15 cellular contexts compared by ENCODE assay signal in the genomic region with DNA sequence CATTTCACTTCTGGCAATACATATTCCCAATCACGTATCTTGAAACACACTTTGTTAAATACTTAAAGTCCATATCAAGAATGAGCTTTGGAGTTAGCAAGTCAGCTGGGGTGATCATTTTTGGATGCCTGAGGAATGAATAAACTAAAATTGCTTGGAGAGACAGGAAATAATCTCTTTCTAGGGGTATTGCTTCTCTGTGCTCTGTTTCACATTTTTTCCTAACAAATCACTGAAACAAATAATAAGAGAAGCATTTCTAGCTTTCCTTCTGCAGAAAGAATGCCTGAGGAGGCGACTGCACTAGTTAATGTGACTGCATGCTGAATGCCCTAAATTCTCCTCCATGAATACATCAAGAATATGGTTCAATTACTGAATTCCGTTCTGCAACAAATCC.
DNase-seq lines count a peak whose midpoint lies in the region; ATAC-seq lines count a peak whose summit lies in the region.
"Had no signal": no experiment of that assay in that cellular context is flagged by ENCODE, and none has a peak within 500 bp of the region (broad histone marks: within the 10 kb centered on the region; RNA-seq: fewer than 3 reads in every experiment).

No MANE protein-coding gene starts in this region.

- ATAC-seq in HG03354 (IDR thresholded peaks at IDR 0.05; ENCODE audit: poor library complexity, severe bottlenecking, unreplicated experiment): no peak
- ATAC-seq: activated T-helper 17 cell treated with anti-CD3 and anti-CD28 coated beads, Interleukin-2, amount 50 U/mL, for 72 hours had no signal

- DNase-seq in GM04504 (ENCODE audit: low read depth): peak; percentile 31
- peak; percentile 60 for DNase-seq in amniotic stem cell (lab: John Stamatoyannopoulos, UW)
- DNase-seq in fibroblast of peridontal ligament (ENCODE audit: extremely low read depth): peak; percentile 49
- DNase-seq in stromal cell of bone marrow (ENCODE audit: low read depth): peak; percentile 33
- DNase-seq in GM19240 (ENCODE audit: insufficient read length, low spot score): no peak
- DNase-seq in NCI-H2171 (lab: John Stamatoyannopoulos, UW): no peak
- no peak for DNase-seq in effector CD8-positive, alpha-beta T cell (lab: John Stamatoyannopoulos, UW)
- DNase-seq: activated CD4-positive, alpha-beta T cell treated with anti-CD3 and anti-CD28 coated beads, Interleukin-2, amount 10 ng/mL, durations not matched to agents 24 days and 14 days; activated naive CD8-positive, alpha-beta T cell treated with anti-CD3 and anti-CD28 coated beads for 36 hours; glutamatergic neuron; NCI-H226; psoas muscle; stimulated activated CD4-positive, alpha-beta T cell treated with anti-CD3 and anti-CD28 coated beads, Interleukin-4, amount 100 ng/mL, for 1 hour had no signal

Comparison
In these comparisons a context has a peak if more than half of its experiments do, and no peak if none do; other contexts are left out.
1. DNase-seq: peak in GM04504 (single experiment), amniotic stem cell (single experiment), fibroblast of peridontal ligament (single experiment) and stromal cell of bone marrow (single experiment); none in GM19240 (single experiment), NCI-H2171 (single experiment) and effector CD8-positive, alpha-beta T cell (single experiment).